In the genomic region with DNA sequence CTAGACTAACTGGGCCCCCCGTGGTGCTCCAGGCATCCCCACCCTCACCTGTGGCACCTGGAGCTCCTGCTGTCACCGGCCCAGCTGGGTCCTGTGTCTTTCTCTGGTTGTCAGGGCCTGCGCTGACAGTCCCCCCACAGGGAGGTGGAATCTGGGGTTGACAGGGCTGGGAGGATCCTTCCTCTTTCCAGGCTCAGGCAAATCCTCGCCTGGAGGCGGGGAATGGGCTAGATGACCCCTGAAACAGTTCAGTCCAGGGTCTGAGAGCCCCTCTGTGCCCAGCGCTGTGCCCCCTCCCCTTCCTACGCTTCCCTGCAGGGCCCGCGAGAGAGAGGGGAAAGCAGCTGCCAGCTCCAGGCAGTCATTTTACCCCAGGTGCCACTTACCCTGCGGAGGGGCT, we compare ENCODE assay signal across 12 cellular contexts.
"Had no signal": no experiment of that assay in that cellular context is flagged by ENCODE, and none has a peak within 500 bp of the region (broad histone marks: within the 10 kb centered on the region; RNA-seq: fewer than 3 reads in every experiment).

No MANE protein-coding gene starts in this region.

- H3K4me1 ChIP-seq: prostate gland had no signal

- H3K27ac ChIP-seq: gastroesophageal sphincter, prostate gland, spleen, thoracic aorta had no signal

- H3K36me3 ChIP-seq: gastroesophageal sphincter, prostate gland, spleen, thoracic aorta had no signal

- DNase-seq: activated CD4-positive, CD25-positive, alpha-beta regulatory T cell treated with anti-CD3 and anti-CD28 coated beads, Interleukin-2, amount 50 U/mL, for 72 hours; activated naive CD4-positive, alpha-beta T cell treated with anti-CD3 and anti-CD28 coated beads for 36 hours; activated naive CD8-positive, alpha-beta T cell treated with anti-CD3 and anti-CD28 coated beads, Interleukin-2, amount 50 U/mL, for 24 hours; aorta; erythroblast; midbrain; spleen had no signal

- FAIRE-seq: islet of Langerhans, urothelium cell line had no signal

- H3K9me3 ChIP-seq: gastroesophageal sphincter, prostate gland, spleen, thoracic aorta had no signal

- H3K4me3 ChIP-seq: gastroesophageal sphincter, prostate gland, spleen, thoracic aorta had no signal
